In the genomic region with DNA sequence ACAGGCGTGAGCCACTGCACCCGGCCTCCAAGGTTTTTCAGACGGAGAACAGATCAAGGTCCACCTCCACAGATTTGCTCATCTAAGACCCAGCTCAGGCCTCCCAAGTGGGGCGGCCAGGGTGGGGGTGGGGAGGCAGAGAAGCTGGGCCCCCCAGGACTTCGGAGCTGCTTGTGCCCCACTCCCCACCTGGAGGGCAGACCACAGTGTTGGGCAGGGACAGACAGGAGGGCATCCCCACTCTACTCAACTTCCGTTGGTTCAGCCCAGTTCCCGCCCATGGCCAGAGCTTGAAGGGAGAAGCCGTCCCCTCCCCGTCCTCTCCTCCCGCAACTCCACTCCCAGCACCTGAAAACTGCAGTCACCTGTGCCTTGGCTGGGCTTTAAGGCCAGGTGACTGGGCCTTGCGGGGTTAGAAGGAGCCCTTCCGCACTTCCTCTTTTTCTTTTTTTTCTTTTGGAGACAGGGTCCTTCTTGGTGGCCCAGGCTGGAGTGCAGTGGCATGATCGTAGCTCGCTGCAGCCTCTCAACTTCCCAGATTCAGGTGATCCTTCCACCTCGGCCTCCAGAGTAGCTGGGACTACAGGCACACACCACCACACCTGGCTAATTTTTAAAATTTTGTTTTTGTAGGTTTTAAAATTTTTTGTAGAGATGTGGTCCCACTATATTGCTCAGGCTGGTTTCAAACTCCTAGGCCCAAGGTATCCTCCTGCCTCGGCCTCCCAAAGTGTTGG, we compare ENCODE assay signal across 2 cellular contexts.
TF ChIP-seq lines count a peak whose summit lies in the region.

No MANE protein-coding gene starts in this region.

TF ChIP-seq in A549, 52 proteins besides CTCF, POLR2A, EP300 and RAD21:
- TF ChIP-seq HDAC2 (IDR thresholded peaks at IDR 0.05) (no peak), NR3C1 (IDR thresholded peaks at IDR 0.05) (no peak), HOXB5 (CRISPR knock-in tag; IDR thresholded peaks at IDR 0.05) (no peak), BCL3 (IDR thresholded peaks at IDR 0.05) (no peak), HOXA7 (CRISPR knock-in tag; IDR thresholded peaks at IDR 0.05) (no peak), HOXB13 (CRISPR knock-in tag; IDR thresholded peaks at IDR 0.05; ENCODE audit: low read depth) (no peak), ELK1 (IDR thresholded peaks at IDR 0.05; ENCODE audit: low read depth, low read length) (no peak), CEBPB (IDR thresholded peaks at IDR 0.05) (no peak), BHLHE40 (IDR thresholded peaks at IDR 0.05; ENCODE audit: low read depth, low read length) (no peak)
- TF ChIP-seq, protein P1, sequence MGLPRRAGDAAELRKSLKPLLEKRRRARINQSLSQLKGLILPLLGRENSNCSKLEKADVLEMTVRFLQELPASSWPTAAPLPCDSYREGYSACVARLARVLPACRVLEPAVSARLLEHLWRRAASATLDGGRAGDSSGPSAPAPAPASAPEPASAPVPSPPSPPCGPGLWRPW (IDR thresholded peaks at IDR 0.05) = no peak

TF ChIP-seq in HCT116, 20 proteins besides CTCF, POLR2A, EP300 and RAD21:
- no peak for TF ChIP-seq TCF7L2 (IDR thresholded peaks at IDR 0.05; ENCODE audit: borderline replicate concordance, extremely low read depth, insufficient read depth, insufficient read length)
TF ChIP-seq in HCT116: peak in this region for 0.
